Comparison of ENCODE assay signal across 10 cellular contexts in genomic region chr5:175840050-175840841, GRCh38. TPM values are rescaled to one million over a fixed set of nuclear protein-coding genes. Genes with fewer than 3 reads are reported as not detected.
DNase-seq lines count a peak whose midpoint lies in the region; ATAC-seq and TF ChIP-seq lines count a peak whose summit lies in the region.
"Had no signal": no experiment of that assay in that cellular context is flagged by ENCODE, and none has a peak within 500 bp of the region (broad histone marks: within the 10 kb centered on the region; RNA-seq: fewer than 3 reads in every experiment).

No MANE protein-coding gene starts in this region.

- POLR2A ChIA-PET in activated CD8-positive, alpha-beta T cell treated with anti-CD3 and anti-CD28 coated beads for 36 hours (lab: Charles Lee), result no interaction called here
- POLR2A ChIA-PET in activated CD8-positive, alpha-beta T cell treated with anti-CD3 and anti-CD28 coated beads, Interleukin-2, amount 10 ng/mL, durations not matched to agents 7 days and 5 days (lab: Charles Lee), result interaction anchor here (0.6 kb wide), 1 partner anchor 19 kb away, joined by 3 read pairs; no protein-coding TSS in a partner anchor

- WGBS in tibial nerve, 2 donors, result 70 to 80% methylated on average over 5 of the region's 5 CpGs

- H3K27me3 Mint-ChIP-seq in activated CD8-positive, alpha-beta T cell treated with anti-CD3 and anti-CD28 coated beads for 36 hours, result no peaks in the 10 kb centered on the region
- peaks cover 3% of the 10 kb centered on the region for H3K27me3 Mint-ChIP-seq in activated CD8-positive, alpha-beta T cell treated with anti-CD3 and anti-CD28 coated beads, Interleukin-2, amount 10 ng/mL, durations not matched to agents 7 days and 5 days (ENCODE audit: low read depth)

- H3K9me3 ChIP-seq in Peyer's patch (no peaks in the 10 kb centered on the region), tibial nerve (peaks cover 0 to 14% (median 0%) of the 10 kb centered on the region in 4 donors), vagina (no peaks in the 10 kb centered on the region)

- no peak for ATAC-seq in activated CD8-positive, alpha-beta T cell treated with anti-CD3 and anti-CD28 coated beads for 36 hours
- no peak for ATAC-seq in activated CD8-positive, alpha-beta T cell treated with anti-CD3 and anti-CD28 coated beads, Interleukin-2, amount 10 ng/mL, durations not matched to agents 7 days and 5 days
- ATAC-seq in HG02642 (IDR thresholded peaks at IDR 0.05; ENCODE audit: poor library complexity, unreplicated experiment), result no peak

- no peaks in the 10 kb centered on the region for H3K36me3 Mint-ChIP-seq in activated CD8-positive, alpha-beta T cell treated with anti-CD3 and anti-CD28 coated beads for 36 hours (ENCODE audit: low read depth)
- no peaks in the 10 kb centered on the region for H3K36me3 Mint-ChIP-seq in activated CD8-positive, alpha-beta T cell treated with anti-CD3 and anti-CD28 coated beads, Interleukin-2, amount 10 ng/mL, durations not matched to agents 7 days and 5 days (ENCODE audit: low read depth)

- peaks cover 3% of the 10 kb centered on the region for H3K9me3 Mint-ChIP-seq in activated CD8-positive, alpha-beta T cell treated with anti-CD3 and anti-CD28 coated beads for 36 hours
- no peaks in the 10 kb centered on the region for H3K9me3 Mint-ChIP-seq in activated CD8-positive, alpha-beta T cell treated with anti-CD3 and anti-CD28 coated beads, Interleukin-2, amount 10 ng/mL, durations not matched to agents 7 days and 5 days (ENCODE audit: insufficient read depth)

- DNase-seq in activated CD8-positive, alpha-beta T cell treated with anti-CD3 and anti-CD28 coated beads for 36 hours, result no peak
- no peak for DNase-seq in activated CD8-positive, alpha-beta T cell treated with anti-CD3 and anti-CD28 coated beads, Interleukin-2, amount 10 ng/mL, durations not matched to agents 7 days and 5 days
- DNase-seq in Peyer's patch (no peak), foreskin fibroblast (peak; percentile 19 to 65), tibial nerve (ENCODE audit: low spot score in 2 of 2) (no peak), vagina (ENCODE audit: extremely low spot score in 2 of 2) (no peak), T-helper 9 cell (no peak)
- DNase-seq: DMS79 treated with DMSO at 0.1 percent for 48 hours had no signal

- CTCF ChIA-PET in activated CD8-positive, alpha-beta T cell treated with anti-CD3 and anti-CD28 coated beads for 36 hours (lab: Charles Lee), result interaction anchor here (0.7 to 1.9 kb wide), 7 partner anchors 8 to 38 kb away, joined by 3 to 5 read pairs (median 4); no protein-coding TSS in a partner anchor
- CTCF ChIA-PET in activated CD8-positive, alpha-beta T cell treated with anti-CD3 and anti-CD28 coated beads, Interleukin-2, amount 10 ng/mL, durations not matched to agents 7 days and 5 days (lab: Charles Lee), result interaction anchor here (0.6 to 1.0 kb wide), 3 partner anchors 9 to 136 kb away, joined by 3 to 4 read pairs (median 3); no protein-coding TSS in a partner anchor

- H3K4me1 ChIP-seq in Peyer's patch (no peaks in the 10 kb centered on the region), tibial nerve (no peaks in the 10 kb centered on the region), vagina (no peaks in the 10 kb centered on the region)

- no peaks in the 10 kb centered on the region for H3K4me1 Mint-ChIP-seq in activated CD8-positive, alpha-beta T cell treated with anti-CD3 and anti-CD28 coated beads for 36 hours (ENCODE audit: low read depth)
- H3K4me1 Mint-ChIP-seq in activated CD8-positive, alpha-beta T cell treated with anti-CD3 and anti-CD28 coated beads, Interleukin-2, amount 10 ng/mL, durations not matched to agents 7 days and 5 days (ENCODE audit: low read depth), result no peaks in the 10 kb centered on the region

- TF ChIP-seq CTCF in activated CD8-positive, alpha-beta T cell treated with anti-CD3 and anti-CD28 coated beads for 36 hours (IDR thresholded peaks at IDR 0.05), result peak; percentile 69
- TF ChIP-seq CTCF in Peyer's patch (IDR thresholded peaks at IDR 0.05), result peak; percentile 30 to 62 (median 52)
- peak; percentile 56 for TF ChIP-seq CTCF in foreskin fibroblast (IDR thresholded peaks at IDR 0.05; ENCODE audit: low read depth, low read length)
- peak in 4 of 5 experiments; percentile 9 to 48 (median 14) for TF ChIP-seq CTCF in tibial nerve (IDR thresholded peaks at IDR 0.05)
- peak in 1 of 3 experiments; percentile 8 for TF ChIP-seq CTCF in vagina (IDR thresholded peaks at IDR 0.05)

- H3K27ac Mint-ChIP-seq in activated CD8-positive, alpha-beta T cell treated with anti-CD3 and anti-CD28 coated beads for 36 hours, result no peak overlapping the region
- no peak overlapping the region for H3K27ac Mint-ChIP-seq in activated CD8-positive, alpha-beta T cell treated with anti-CD3 and anti-CD28 coated beads, Interleukin-2, amount 10 ng/mL, durations not matched to agents 7 days and 5 days

- H3K36me3 ChIP-seq in Peyer's patch (no peaks in the 10 kb centered on the region), tibial nerve (no peaks in the 10 kb centered on the region), vagina (no peaks in the 10 kb centered on the region)

- no peak overlapping the region for H3K4me3 ChIP-seq in Peyer's patch
- H3K4me3 ChIP-seq in foreskin fibroblast (ENCODE audit: low read depth in 1 of 2, low read length in 2 of 2), result no peak overlapping the region
- no peak overlapping the region for H3K4me3 ChIP-seq in tibial nerve
- H3K4me3 ChIP-seq in vagina, result no peak overlapping the region

- TF ChIP-seq POLR2A in Peyer's patch (IDR thresholded peaks at IDR 0.05) (no peak), tibial nerve (IDR thresholded peaks at IDR 0.05) (no peak), vagina (IDR thresholded peaks at IDR 0.05) (no peak)

- no peaks in the 10 kb centered on the region for H3K27me3 ChIP-seq in Peyer's patch
- H3K27me3 ChIP-seq in tibial nerve, result no peaks in the 10 kb centered on the region
- no peaks in the 10 kb centered on the region for H3K27me3 ChIP-seq in vagina

- no peak overlapping the region for H3K4me3 Mint-ChIP-seq in activated CD8-positive, alpha-beta T cell treated with anti-CD3 and anti-CD28 coated beads for 36 hours
- no peak overlapping the region for H3K4me3 Mint-ChIP-seq in activated CD8-positive, alpha-beta T cell treated with anti-CD3 and anti-CD28 coated beads, Interleukin-2, amount 10 ng/mL, durations not matched to agents 7 days and 5 days

- TF ChIP-seq EP300 in tibial nerve (IDR thresholded peaks at IDR 0.05), result no peak

- intact Hi-C loops in activated CD8-positive, alpha-beta T cell treated with anti-CD3 and anti-CD28 coated beads for 36 hours (cut with micrococcal nuclease), result no loop called here
- intact Hi-C loops in vagina (cut with DNase I), result no loop called here

- H3K27ac ChIP-seq in Peyer's patch (no peak overlapping the region), tibial nerve (no peak overlapping the region), vagina (no peak overlapping the region)

RNA-seq across cellular contexts. Expression of gene CPLX2, which starts 31.1 kb away (rescaled TPM):
- not detected for total RNA-seq in activated CD8-positive, alpha-beta T cell treated with anti-CD3 and anti-CD28 coated beads for 36 hours
- not detected for total RNA-seq in activated CD8-positive, alpha-beta T cell treated with anti-CD3 and anti-CD28 coated beads, Interleukin-2, amount 10 ng/mL, durations not matched to agents 7 days and 5 days
- 1 to 10 TPM in 3 of 4 donors, not detected in 1; 1.4 to 2.5 (median 1.7) TPM for total RNA-seq in Peyer's patch
- total RNA-seq in tibial nerve, result not detected
- total RNA-seq in vagina, result 1.2 TPM
- total RNA-seq: posterior vena cava had no signal

Comparison
In these comparisons a context has a peak if more than half of its experiments do, and no peak if none do; other contexts are left out.
1. DNase-seq: peak in foreskin fibroblast (2 of 2); none in activated CD8-positive, alpha-beta T cell treated with anti-CD3 and anti-CD28 coated beads for 36 hours (single experiment), activated CD8-positive, alpha-beta T cell treated with anti-CD3 and anti-CD28 coated beads, Interleukin-2, amount 10 ng/mL, durations not matched to agents 7 days and 5 days (single experiment), Peyer's patch (0 of 3), tibial nerve (0 of 2), vagina (0 of 2) and T-helper 9 cell (single experiment).